Comparison of ENCODE assay signal across 10 cellular contexts in genomic region chr5:140855772-140856674, GRCh38. TPM values are rescaled to one million over a fixed set of nuclear protein-coding genes. Genes with fewer than 3 reads are reported as not detected.
DNase-seq lines count a peak whose midpoint lies in the region; ATAC-seq and TF ChIP-seq lines count a peak whose summit lies in the region.
"Had no signal": no experiment of that assay in that cellular context is flagged by ENCODE, and none has a peak within 500 bp of the region (broad histone marks: within the 10 kb centered on the region; RNA-seq: fewer than 3 reads in every experiment).

TSS of gene PCDHA10 (plus strand) at chr5:140855897. CDS start at chr5:140856049, 152 bp downstream.

- H3K9me2 ChIP-seq in HCT116 (ENCODE audit: insufficient read depth), result no peaks in the 10 kb centered on the region
- H3K9me2 ChIP-seq in OCI-LY7 (ENCODE audit: insufficient read depth, low read length), result no peaks in the 10 kb centered on the region

- H3K27ac ChIP-seq in HCT116 (ENCODE audit: low read depth, low read length) (no peak within 1 kb of the TSS), OCI-LY7 (ENCODE audit: low read depth, low read length, poor library complexity, severe bottlenecking) (no peak within 1 kb of the TSS)

- DNase-seq in HCT116 (ENCODE audit: low read depth, low spot score) (peak; percentile 42), OCI-LY7 (ENCODE audit: low spot score) (peak; percentile 18), fibroblast of pulmonary artery (ENCODE audit: low read depth) (peak; percentile 15), progenitor cell of endocrine pancreas (ENCODE audit: low spot score, unreplicated experiment) (no peak), left colon (no peak), COLO668 (lab: John Stamatoyannopoulos, UW; ENCODE audit: unreplicated experiment) (no peak), NK-92 (lab: John Stamatoyannopoulos, UW; ENCODE audit: unreplicated experiment) (no peak)
- DNase-seq: NCI-H1092 had no signal

- H3K36me3 ChIP-seq in HCT116 (ENCODE audit: control insufficient read depth in 1 of 2, insufficient read depth in 2 of 2, low read length in 2 of 2), result no peaks in the 10 kb centered on the region
- no peaks in the 10 kb centered on the region for H3K36me3 ChIP-seq in OCI-LY7 (ENCODE audit: insufficient read depth, low read length)

- H3K27ac Mint-ChIP-seq in progenitor cell of endocrine pancreas, result peak within 1 kb of the TSS; percentile 95
- H3K27ac Mint-ChIP-seq: T-helper 2 cell treated with Interferon-gamma antibody and Interleukin-4, amounts not matched to agents 5 μg/mL and 100 μg/mL, for 36 hours had no signal

- BruUV-seq in HCT116 (replicated peaks; lab: Mats Ljungman, UMichigan) (no TSS peak), OCI-LY7 (replicated peaks; lab: Mats Ljungman, UMichigan) (no TSS peak)

- peaks cover 52% of the 10 kb centered on the region for H3K36me3 Mint-ChIP-seq in progenitor cell of endocrine pancreas (ENCODE audit: insufficient read depth)

- H3K9me3 Mint-ChIP-seq in progenitor cell of endocrine pancreas (ENCODE audit: low read depth), result peaks cover 25% of the 10 kb centered on the region

- H2AFZ ChIP-seq in HCT116 (ENCODE audit: low read depth, low read length, poor library complexity, severe bottlenecking), result peak within 1 kb of the TSS; percentile 58
- no peak within 1 kb of the TSS for H2AFZ ChIP-seq in OCI-LY7 (ENCODE audit: low read length)

- RAD21 ChIA-PET in HCT116 (lab: Charles Lee; ENCODE audit: low non-redundant PET in 1 of 2, low total read pairs in 2 of 2, uncharacterized antibody in 2 of 2, unreplicated experiment in 2 of 2), result no interaction called here

- H3K9me3 ChIP-seq in HCT116 (ENCODE audit: control insufficient read depth in 1 of 2, insufficient read depth in 1 of 2, low read depth in 1 of 2, low read length in 2 of 2) (no peaks in the 10 kb centered on the region), OCI-LY7 (ENCODE audit: low read length) (no peaks in the 10 kb centered on the region)

- TF ChIP-seq RAD21 in HCT116 (IDR thresholded peaks at IDR 0.05; ENCODE audit: low read depth), result peak; percentile 68

- POLR2A ChIA-PET in HCT116 (lab: Charles Lee), result no interaction called here
- POLR2A ChIA-PET in OCI-LY7 (lab: Charles Lee), result no interaction called here

- H3K4me1 ChIP-seq in HCT116 (ENCODE audit: control insufficient read depth in 1 of 2, insufficient read depth in 2 of 2, low read length in 2 of 2) (no peaks in the 10 kb centered on the region), OCI-LY7 (ENCODE audit: insufficient read depth, low read length, poor library complexity, severe bottlenecking) (no peaks in the 10 kb centered on the region)

- no peaks in the 10 kb centered on the region for H3K27me3 Mint-ChIP-seq in progenitor cell of endocrine pancreas

- H3K79me2 ChIP-seq in HCT116 (ENCODE audit: insufficient read depth, low read length) (no peaks in the 10 kb centered on the region), OCI-LY7 (ENCODE audit: insufficient read depth, low read depth, low read length) (no peaks in the 10 kb centered on the region)

- H3K9ac ChIP-seq in HCT116 (ENCODE audit: low read length), result no peak within 1 kb of the TSS

- H4K20me1 ChIP-seq in HCT116 (ENCODE audit: insufficient read depth) (no peaks in the 10 kb centered on the region), OCI-LY7 (ENCODE audit: insufficient read depth, low read length) (no peaks in the 10 kb centered on the region)

- intact Hi-C loops in HCT116 (cut with micrococcal nuclease), result loop anchor here (1.0 to 10.0 kb wide), 2 partner anchors 185 to 709 kb away; no protein-coding TSS in a partner anchor
- intact Hi-C loops in OCI-LY7 (cut with micrococcal nuclease; ENCODE audit: unreplicated experiment), result no loop called here
- intact Hi-C loops in left colon (cut with DNase I, micrococcal nuclease), result no loop called here

- H3K4me1 Mint-ChIP-seq in progenitor cell of endocrine pancreas (ENCODE audit: low read depth), result peaks cover 4% of the 10 kb centered on the region

- H3K4me2 ChIP-seq in HCT116 (ENCODE audit: low read length) (no peak within 1 kb of the TSS), OCI-LY7 (ENCODE audit: low read length) (no peak within 1 kb of the TSS)

- no peak for ATAC-seq in HCT116
- no peak for ATAC-seq in left colon
- no peak for ATAC-seq in GM21825 (IDR thresholded peaks at IDR 0.05; ENCODE audit: unreplicated experiment)

- CTCF ChIA-PET in HCT116 (lab: Charles Lee) (interaction anchor here (1.1 to 1.3 kb wide), 4 partner anchors 9 to 708 kb away, joined by 3 to 9 read pairs (median 4); no protein-coding TSS in a partner anchor), OCI-LY7 (lab: Charles Lee; ENCODE audit: unreplicated experiment) (no interaction called here)

- no peaks in the 10 kb centered on the region for H3K27me3 ChIP-seq in HCT116 (ENCODE audit: insufficient read depth, low read length)

- H3K4me3 ChIP-seq in HCT116 (replicated peaks in 1 of 2; ENCODE audit: low read depth in 1 of 2, low read length in 2 of 2) (no peak within 1 kb of the TSS), OCI-LY7 (ENCODE audit: low read depth, low read length, poor library complexity, severe bottlenecking) (no peak within 1 kb of the TSS), fibroblast of pulmonary artery (replicated peaks; ENCODE audit: low read depth, low read length) (no peak within 1 kb of the TSS)

- TF ChIP-seq CTCF in HCT116 (IDR thresholded peaks at IDR 0.05 in 2 of 3, conservative IDR thresholded peaks at IDR 0.05 in 1 of 3; ENCODE audit: borderline replicate concordance in 1 of 3, insufficient read depth in 1 of 3, low read depth in 2 of 3, low read length in 2 of 3), result peak; percentile 29 to 52 (median 43); a peak in 3 of 6 replicates
- peak; percentile 68 for TF ChIP-seq CTCF in OCI-LY7 (conservative IDR thresholded peaks at IDR 0.05; ENCODE audit: low read length)
- no peak for TF ChIP-seq CTCF in fibroblast of pulmonary artery (IDR thresholded peaks at IDR 0.05; ENCODE audit: low read length, missing control alignments)
- TF ChIP-seq CTCF in progenitor cell of endocrine pancreas (IDR thresholded peaks at IDR 0.05; ENCODE audit: unreplicated experiment), result peak; percentile 61

- peak within 1 kb of the TSS; percentile 83 for H3K4me3 Mint-ChIP-seq in progenitor cell of endocrine pancreas (ENCODE audit: low read depth)
- H3K4me3 Mint-ChIP-seq: T-helper 2 cell treated with Interferon-gamma antibody and Interleukin-4, amounts not matched to agents 5 μg/mL and 100 μg/mL, for 36 hours had no signal

- no peak for TF ChIP-seq POLR2A in HCT116 (IDR thresholded peaks at IDR 0.05; ENCODE audit: borderline replicate concordance, extremely low read depth, insufficient read depth, insufficient read length)

TF ChIP-seq in HCT116, 20 proteins besides CTCF, POLR2A, EP300 and RAD21:
- TF ChIP-seq CEBPB (IDR thresholded peaks at IDR 0.05; ENCODE audit: low read depth) (no peak), MAX (IDR thresholded peaks at IDR 0.05) (no peak), REST (IDR thresholded peaks at IDR 0.05; ENCODE audit: low read depth) (no peak), YY1 (IDR thresholded peaks at IDR 0.05; ENCODE audit: extremely low read depth, insufficient replicate concordance, low read depth, low read length) (no peak), ATF3 (IDR thresholded peaks at IDR 0.05) (no peak)
TF ChIP-seq in HCT116: peak in this region for 0.

RNA-seq across cellular contexts. Expression of gene PCDHA10, which starts in this region (rescaled TPM):
- total RNA-seq in HCT116 (2021; ENCODE audit: unreplicated experiment), result 0.05 TPM
- polyA plus RNA-seq in HCT116 (2012), result 0.03 and 0.05 TPM in 2 replicates
- total RNA-seq in OCI-LY7 (2014; rRNA removed; shearing (Covaris generic)), result not detected in 2 replicates
- total RNA-seq in OCI-LY7 (2022), result not detected in 2 replicates
- total RNA-seq in progenitor cell of endocrine pancreas, result 18.3 and 19.2 TPM in 2 replicates
- under 1 TPM; 0.20 to 0.24 TPM for total RNA-seq in left colon

Comparison
In these comparisons a context has a peak if more than half of its experiments do, and no peak if none do; other contexts are left out.
1. RNA of gene PCDHA10 (total RNA-seq): 18.3 to 19.2 TPM in progenitor cell of endocrine pancreas; 0.20 to 0.24 TPM in left colon, 0.05 TPM in HCT116 (single experiment) and not detected in OCI-LY7; every median in the first group is over 10 times any median in the second.
2. Peak in DNase-seq in HCT116; RNA of the gene not detected or under 1 TPM.
3. Peak in DNase-seq in OCI-LY7; RNA of the gene not detected or under 1 TPM.